In the genomic region with DNA sequence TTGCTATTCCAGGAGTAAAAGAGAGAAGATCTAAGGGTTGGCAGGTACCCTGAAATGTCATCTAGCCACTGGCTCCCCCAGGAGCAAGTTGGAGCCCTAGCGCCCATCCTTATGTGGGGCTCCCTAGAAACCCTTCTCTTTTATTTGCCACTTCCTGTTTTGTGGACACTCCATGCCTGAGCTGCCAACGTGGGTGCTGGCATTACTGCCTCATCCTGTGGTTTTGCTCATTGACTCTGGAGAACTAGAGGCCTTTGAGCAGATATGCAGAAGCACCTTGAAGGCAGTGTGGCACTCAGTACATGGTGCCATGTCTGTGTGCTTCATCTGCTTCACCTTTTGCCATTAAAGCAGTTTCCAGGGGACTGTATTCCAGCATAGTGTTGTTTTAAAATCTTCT, we compare ENCODE assay signal across 8 cellular contexts. TPM values are rescaled to one million over a fixed set of nuclear protein-coding genes. Genes with fewer than 3 reads are reported as not detected.
DNase-seq lines count a peak whose midpoint lies in the region; ATAC-seq, FAIRE-seq and TF ChIP-seq lines count a peak whose summit lies in the region.

No MANE protein-coding gene starts in this region.

- no peak for DNase-seq in RWPE2 (ENCODE audit: low spot score)
- DNase-seq in endodermal cell = no peak
- DNase-seq in stimulated activated CD8-positive, alpha-beta memory T cell treated with anti-CD3 and anti-CD28 coated beads, Interleukin-4, amount 100 ng/mL, for 48 hours = peak; percentile 58
- DNase-seq in NK-92 (lab: John Stamatoyannopoulos, UW; ENCODE audit: unreplicated experiment) = no peak
- DNase-seq in D721Med (ENCODE audit: insufficient read length, low spot score) = no peak
- DNase-seq in NCI-H1694 (lab: John Stamatoyannopoulos, UW) = no peak

- peak; percentile 6; the same call in 1 of the 3 replicates for ATAC-seq in RWPE2 (ENCODE audit: low read depth)
- no peak for ATAC-seq in gastroesophageal sphincter

- H3K9me3 ChIP-seq in HEK293 (ENCODE audit: control insufficient read depth, insufficient read depth, low read depth, low read length) (no peaks in the 10 kb centered on the region), RWPE2 (ENCODE audit: severe bottlenecking) (no peaks in the 10 kb centered on the region), endodermal cell (ENCODE audit: control insufficient read depth, low read length) (no peaks in the 10 kb centered on the region), gastroesophageal sphincter (no peaks in the 10 kb centered on the region)

- no peak for TF ChIP-seq EP300 in gastroesophageal sphincter (IDR thresholded peaks at IDR 0.05)

- no peak overlapping the region for H3K9ac ChIP-seq in endodermal cell (ENCODE audit: extremely low read depth, low read length, poor library complexity, severe bottlenecking)

- FAIRE-seq in D721Med (lab: Jason Lieb, UNC) = no peak

- no peaks in the 10 kb centered on the region for H3K9me3 Mint-ChIP-seq in endodermal cell

- peaks cover 33% of the 10 kb centered on the region for H3K4me1 Mint-ChIP-seq in endodermal cell

- POLR2A ChIA-PET in HEK293 (lab: Yijun Ruan, JAX) = no interaction called here

- H3K4me3 ChIP-seq in HEK293 (ENCODE audit: low read depth, low read length) (no peak overlapping the region), RWPE2 (ENCODE audit: severe bottlenecking) (no peak overlapping the region), endodermal cell (ENCODE audit: low read length) (no peak overlapping the region), gastroesophageal sphincter (no peak overlapping the region)

- H3K36me3 ChIP-seq in HEK293 (ENCODE audit: control insufficient read depth in 2 of 2, insufficient read depth in 1 of 2, low read length in 2 of 2) (peaks cover 14 to 39% of the 10 kb centered on the region in 2 experiments; a peak in 2 of 3 replicates), RWPE2 (ENCODE audit: low read depth) (peaks cover 80% of the 10 kb centered on the region), endodermal cell (ENCODE audit: control insufficient read depth, insufficient read depth, low read length) (peaks cover 37% of the 10 kb centered on the region), gastroesophageal sphincter (peaks cover 0 to 45% of the 10 kb centered on the region in 2 donors)

- H3K27ac ChIP-seq in HEK293 (ENCODE audit: extremely low read depth, low read depth, low read length) = no peak overlapping the region
- H3K27ac ChIP-seq in RWPE2 (ENCODE audit: poor library complexity, severe bottlenecking) = peak overlapping the region; percentile 99
- H3K27ac ChIP-seq in endodermal cell (ENCODE audit: low read depth, low read length) = no peak overlapping the region
- peak overlapping the region in 1 of 4 donors; percentile 9 for H3K27ac ChIP-seq in gastroesophageal sphincter

- TF ChIP-seq CTCF in HEK293 (tag by site-specific recombination; IDR thresholded peaks at IDR 0.05) (no peak), RWPE2 (IDR thresholded peaks at IDR 0.05; ENCODE audit: poor library complexity, severe bottlenecking) (no peak), endodermal cell (conservative IDR thresholded peaks at IDR 0.05) (no peak), gastroesophageal sphincter (IDR thresholded peaks at IDR 0.05) (no peak), D721Med (IDR thresholded peaks at IDR 0.05; ENCODE audit: insufficient read depth, missing control alignments) (no peak)

- H3K4me3 Mint-ChIP-seq in endodermal cell = no peak overlapping the region

- H3K27me3 ChIP-seq in RWPE2 (ENCODE audit: insufficient read depth, poor library complexity, severe bottlenecking) = no peaks in the 10 kb centered on the region
- no peaks in the 10 kb centered on the region for H3K27me3 ChIP-seq in endodermal cell (ENCODE audit: control insufficient read depth, insufficient read depth, low read length, poor library complexity, severe bottlenecking)
- no peaks in the 10 kb centered on the region for H3K27me3 ChIP-seq in gastroesophageal sphincter

- no peak for TF ChIP-seq POLR2A in gastroesophageal sphincter (IDR thresholded peaks at IDR 0.05)

- peaks cover 43% of the 10 kb centered on the region for H3K36me3 Mint-ChIP-seq in endodermal cell (ENCODE audit: low read depth)

- 92 to 100% methylated on average over 1 to 2 of the region's 2 CpGs for WGBS in endodermal cell (ENCODE audit: insufficient coverage in 1 of 2, insufficient read length in 1 of 2), 2 experiments
- 71 to 86% methylated on average over 1 to 2 of the region's 2 CpGs for WGBS in gastroesophageal sphincter (ENCODE audit: low coverage in 1 of 2), 2 donors

- no peaks in the 10 kb centered on the region for H3K27me3 Mint-ChIP-seq in endodermal cell (ENCODE audit: insufficient read depth)

- peak overlapping the region; percentile 79 for H3K27ac Mint-ChIP-seq in endodermal cell

- peaks cover 12% of the 10 kb centered on the region for H3K4me1 ChIP-seq in HEK293 (ENCODE audit: control insufficient read depth, insufficient read depth, low read length)
- peaks cover 70% of the 10 kb centered on the region for H3K4me1 ChIP-seq in RWPE2 (ENCODE audit: insufficient read depth, poor library complexity, severe bottlenecking)
- H3K4me1 ChIP-seq in endodermal cell (ENCODE audit: control insufficient read depth, insufficient read depth, low read length) = no peaks in the 10 kb centered on the region
- peaks cover 3 to 67% (median 13%) of the 10 kb centered on the region in 3 donors for H3K4me1 ChIP-seq in gastroesophageal sphincter

- CTCF ChIA-PET in HEK293 (lab: Yijun Ruan, JAX) = no interaction called here

TF ChIP-seq in HEK293, 187 proteins besides CTCF, POLR2A, EP300 and RAD21:
- no peak for TF ChIP-seq ZNF658 (tag by site-specific recombination; IDR thresholded peaks at IDR 0.05)
- no peak for TF ChIP-seq ZNF2 (tag by site-specific recombination; IDR thresholded peaks at IDR 0.05)
- TF ChIP-seq ZNF302 (tag by site-specific recombination; IDR thresholded peaks at IDR 0.05; ENCODE audit: low read depth) = no peak
- TF ChIP-seq GLI2 (tag by site-specific recombination; IDR thresholded peaks at IDR 0.05; ENCODE audit: borderline replicate concordance, low read depth) = no peak
- TF ChIP-seq, protein P1, sequence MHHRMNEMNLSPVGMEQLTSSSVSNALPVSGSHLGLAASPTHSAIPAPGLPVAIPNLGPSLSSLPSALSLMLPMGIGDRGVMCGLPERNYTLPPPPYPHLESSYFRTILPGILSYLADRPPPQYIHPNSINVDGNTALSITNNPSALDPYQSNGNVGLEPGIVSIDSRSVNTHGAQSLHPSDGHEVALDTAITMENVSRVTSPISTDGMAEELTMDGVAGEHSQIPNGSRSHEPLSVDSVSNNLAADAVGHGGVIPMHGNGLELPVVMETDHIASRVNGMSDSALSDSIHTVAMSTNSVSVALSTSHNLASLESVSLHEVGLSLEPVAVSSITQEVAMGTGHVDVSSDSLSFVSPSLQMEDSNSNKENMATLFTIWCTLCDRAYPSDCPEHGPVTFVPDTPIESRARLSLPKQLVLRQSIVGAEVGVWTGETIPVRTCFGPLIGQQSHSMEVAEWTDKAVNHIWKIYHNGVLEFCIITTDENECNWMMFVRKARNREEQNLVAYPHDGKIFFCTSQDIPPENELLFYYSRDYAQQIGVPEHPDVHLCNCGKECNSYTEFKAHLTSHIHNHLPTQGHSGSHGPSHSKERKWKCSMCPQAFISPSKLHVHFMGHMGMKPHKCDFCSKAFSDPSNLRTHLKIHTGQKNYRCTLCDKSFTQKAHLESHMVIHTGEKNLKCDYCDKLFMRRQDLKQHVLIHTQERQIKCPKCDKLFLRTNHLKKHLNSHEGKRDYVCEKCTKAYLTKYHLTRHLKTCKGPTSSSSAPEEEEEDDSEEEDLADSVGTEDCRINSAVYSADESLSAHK (tag by site-specific recombination; IDR thresholded peaks at IDR 0.05) = peak; percentile 93
- no peak for TF ChIP-seq ZBTB21 (tag by site-specific recombination; IDR thresholded peaks at IDR 0.05)

RNA-seq across cellular contexts. Expression of a gene that starts 8.1 kb away (rescaled TPM):
- total RNA-seq in endodermal cell = 10 to 100 TPM; 24.5 to 28.1 TPM
- 10.5 TPM for polyA plus RNA-seq in endodermal cell (2013, experiment 1 of 2)
- polyA plus RNA-seq in endodermal cell (2013, experiment 2 of 2) = 11.2 TPM
- 10 to 100 TPM; 18.4 to 41.7 (median 35.8) TPM for total RNA-seq in gastroesophageal sphincter
